In the genomic region with DNA sequence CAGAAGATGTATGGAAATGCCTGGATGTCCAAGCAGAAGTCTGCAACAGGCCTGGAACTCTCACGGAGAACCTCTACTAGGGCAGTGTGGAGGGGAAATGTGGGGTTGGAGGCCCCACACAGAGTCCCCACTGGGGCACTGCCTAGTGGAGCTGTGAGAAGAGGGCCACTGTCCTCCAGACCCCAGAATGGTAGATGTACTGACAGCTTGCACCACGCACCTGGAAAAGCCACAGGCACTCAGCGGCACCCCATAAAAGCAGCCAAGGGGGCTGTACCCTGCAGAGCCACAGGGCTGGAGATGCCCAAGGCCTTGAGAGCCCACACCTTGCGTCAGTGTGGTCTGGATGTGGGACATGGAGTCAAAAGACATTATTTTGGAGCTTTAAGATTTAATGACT, we compare ENCODE assay signal across 6 cellular contexts.
DNase-seq lines count a peak whose midpoint lies in the region; TF ChIP-seq lines count a peak whose summit lies in the region.
"Not testable (repeated sequence)": the region's sequence is repeated elsewhere in the genome, so short reads cannot be mapped to it uniquely, and the experiment has no call there.

No MANE protein-coding gene starts in this region.

- H3K27ac ChIP-seq in BLaER1: peak overlapping the region; percentile 32
- H3K27ac ChIP-seq in H9 (ENCODE audit: insufficient read length, low read depth, low read length); right atrium auricular region: not testable (repeated sequence)

- H3K9me3 ChIP-seq in BLaER1: peaks cover 14% of the 10 kb centered on the region
- not testable (repeated sequence) for H3K9me3 ChIP-seq in H9 (ENCODE audit: control insufficient read depth, low read depth, low read length)
- H3K9me3 ChIP-seq in right atrium auricular region: peaks cover 0 to 15% of the 10 kb centered on the region in 2 donors

- H2BK12ac ChIP-seq in H9 (ENCODE audit: insufficient read length, low read depth, low read length): not testable (repeated sequence)

- not testable (repeated sequence) for H3K79me1 ChIP-seq in H9 (ENCODE audit: insufficient read depth, low read depth, low read length, poor library complexity, severe bottlenecking)

- H3K36me3 ChIP-seq in BLaER1, right atrium auricular region: not testable (repeated sequence)

- peaks cover 20 to 22% of the 10 kb centered on the region in 2 experiments for H3K9me3 Mint-ChIP-seq in H9

- H4K91ac ChIP-seq in H9 (ENCODE audit: insufficient read length, low read depth, low read length): not testable (repeated sequence)

- H3K4me1 Mint-ChIP-seq in H9: peaks cover 30 to 33% of the 10 kb centered on the region in 2 experiments

- H2BK120ac ChIP-seq in H9 (ENCODE audit: low read depth, low read length, poor library complexity, severe bottlenecking): not testable (repeated sequence)

- not testable (repeated sequence) for H4K20me1 ChIP-seq in BLaER1; H9 (ENCODE audit: control insufficient read depth, insufficient read depth, insufficient read length)

- not testable (repeated sequence) for H3K56ac ChIP-seq in H9 (ENCODE audit: insufficient read length, low read depth, low read length)

- not testable (repeated sequence) for H3K9ac ChIP-seq in BLaER1; H9 (ENCODE audit: extremely low read depth, insufficient read length, low read length)

- peak overlapping the region; percentile 4; the same call in 1 of the 2 replicates for H3K4me3 ChIP-seq in BLaER1
- not testable (repeated sequence) for H3K4me3 ChIP-seq in right atrium auricular region

- WGBS in H9 (ENCODE audit: extremely low coverage, insufficient read length, low lambda C conversion rate): no CpG with 5 or more reads among the region's 4 CpGs

- not testable (repeated sequence) for H3K4ac ChIP-seq in H9 (ENCODE audit: low read depth, low read length)

- not testable (repeated sequence) for H2BK15ac ChIP-seq in H9 (ENCODE audit: low read depth, low read length)

- H3K23ac ChIP-seq in H9 (ENCODE audit: insufficient read length, low read depth, low read length): not testable (repeated sequence)

- H3K4me3 Mint-ChIP-seq in H9: not testable (repeated sequence)

- H2BK5ac ChIP-seq in H9 (ENCODE audit: insufficient read length, low read length): not testable (repeated sequence)

- not testable (repeated sequence) for H2BK20ac ChIP-seq in H9 (ENCODE audit: low read depth, low read length, poor library complexity, severe bottlenecking)

- not testable (repeated sequence) for H4K5ac ChIP-seq in H9 (ENCODE audit: insufficient read length, low read depth, low read length)

- peak overlapping the region; percentile 85 for H3K4me2 ChIP-seq in BLaER1
- H3K4me2 ChIP-seq in H9 (ENCODE audit: insufficient read depth, insufficient read length, low read length): not testable (repeated sequence)

- peaks cover 81% of the 10 kb centered on the region for H3K4me1 ChIP-seq in BLaER1
- not testable (repeated sequence) for H3K4me1 ChIP-seq in H9 (ENCODE audit: insufficient read depth, low read length); right atrium auricular region

- TF ChIP-seq CTCF in H9 (conservative IDR thresholded peaks at IDR 0.05); right atrium auricular region (IDR thresholded peaks at IDR 0.05): not testable (repeated sequence)

- peaks cover 8 to 22% (median 11%) of the 10 kb centered on the region in 3 experiments for H3K36me3 Mint-ChIP-seq in H9 (ENCODE audit: insufficient read depth in 1 of 3, low read depth in 3 of 3)

- H3K18ac ChIP-seq in H9 (ENCODE audit: insufficient read length, low read depth, low read length): not testable (repeated sequence)

- H3K27me3 Mint-ChIP-seq in H9 (ENCODE audit: low read depth): not testable (repeated sequence)

- H2AK5ac ChIP-seq in H9 (ENCODE audit: insufficient read length, low read length): not testable (repeated sequence)

- not testable (repeated sequence) for H4K8ac ChIP-seq in H9 (replicated peaks; ENCODE audit: insufficient read length, low read depth, low read length)

- H3T11ph ChIP-seq in H9 (ENCODE audit: low read length): not testable (repeated sequence)

- not testable (repeated sequence) for H3K27ac Mint-ChIP-seq in H9

- H3K79me2 ChIP-seq in H9 (ENCODE audit: insufficient read depth, low read length): not testable (repeated sequence)

- intact Hi-C loops in posterior vena cava (cut with DNase I): not testable (repeated sequence)

- not testable (repeated sequence) for H3K14ac ChIP-seq in H9 (ENCODE audit: insufficient read depth, low read length)

- H2AFZ ChIP-seq in H9 (ENCODE audit: low read length): not testable (repeated sequence)

- DNase-seq in H9: peak; percentile 4
- peak; percentile 3 for DNase-seq in activated naive CD4-positive, alpha-beta T cell treated with anti-CD3 and anti-CD28 coated beads, Interleukin-2, amount 50 U/mL, for 16 hours
- peak; percentile 13 for DNase-seq in right atrium auricular region (ENCODE audit: low spot score)
- peak; percentile 69 for DNase-seq in mesenteric fat pad (ENCODE audit: low spot score)
- DNase-seq in posterior vena cava (ENCODE audit: low spot score): peak; percentile 24

- H3K23me2 ChIP-seq in H9 (ENCODE audit: insufficient read length, low read depth, low read length, poor library complexity, severe bottlenecking): not testable (repeated sequence)

- not testable (repeated sequence) for H3K27me3 ChIP-seq in BLaER1; H9 (ENCODE audit: insufficient read depth, low read length); right atrium auricular region

Comparison
In these comparisons a context has a peak if more than half of its experiments do, and no peak if none do; other contexts are left out.
1. DNase-seq: peak in every context shown above with its lines; median percentile 69 in mesenteric fat pad; 24 in posterior vena cava; 13 in right atrium auricular region; 4 in H9; 3 in activated naive CD4-positive, alpha-beta T cell treated with anti-CD3 and anti-CD28 coated beads, Interleukin-2, amount 50 U/mL, for 16 hours.